27 cellular contexts compared by ENCODE assay signal in the genomic region with DNA sequence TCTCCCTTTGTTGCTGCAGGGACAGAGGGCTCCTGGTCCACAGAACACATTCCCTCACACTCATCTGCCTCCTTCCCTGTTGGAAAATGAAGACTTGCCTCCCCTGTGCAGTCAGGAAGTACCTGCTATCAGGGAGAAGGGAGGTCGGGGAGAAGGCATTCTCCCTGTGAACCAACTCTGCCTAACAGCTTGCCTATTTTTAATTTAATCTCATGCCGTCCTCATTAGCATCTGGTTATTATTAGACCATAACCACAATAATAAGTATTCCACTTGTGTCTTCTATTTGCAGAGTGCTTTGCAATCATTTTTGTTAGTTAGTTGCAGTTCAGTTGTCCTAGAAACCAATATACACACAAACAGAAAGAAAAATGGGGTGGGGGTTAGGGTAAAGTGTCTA.
"Had no signal": no experiment of that assay in that cellular context is flagged by ENCODE, and none has a peak within 500 bp of the region (broad histone marks: within the 10 kb centered on the region; RNA-seq: fewer than 3 reads in every experiment).

No MANE protein-coding gene starts in this region.

- H3K27ac ChIP-seq: left lung, lower lobe of right lung, pancreas, prostate gland, right lobe of liver, skin epidermis, stomach, testis, thyroid gland, transverse colon, upper lobe of left lung, vagina had no signal

- DNase-seq: hippocampal formation; kidney glomerular epithelial cell; left colon; left lung; lower lobe of right lung; mammary epithelial cell; mesenchymal stem cell; naive thymus-derived CD8-positive, alpha-beta T cell; nucleus accumbens; pancreas; posterior cingulate gyrus; retina; right lobe of liver; stimulated activated CD4-positive, alpha-beta T cell treated with anti-CD3 and anti-CD28 coated beads, Interleukin-12 subunit alpha, Interleukin-12 subunit beta, amount 100 ng/mL, for 4 hours; stimulated activated CD4-positive, alpha-beta T cell treated with anti-CD3 and anti-CD28 coated beads, Interleukin-15, amount 100 ng/mL, for 24 hours; stimulated activated CD4-positive, alpha-beta T cell treated with anti-CD3 and anti-CD28 coated beads, Interleukin-2, amount 100 ng/mL, for 24 hours; stimulated activated CD4-positive, alpha-beta T cell treated with anti-CD3 and anti-CD28 coated beads, Interleukin-4, amount 100 ng/mL, for 1 hour; stimulated activated naive B cell treated with anti-CD40 and anti-IgM and Interleukin-4, amounts not matched to agents 10 μg/mL and 1 μg/mL and 100 μg/mL, for 72 hours; stimulated activated naive CD8-positive, alpha-beta T cell treated with anti-CD3 and anti-CD28 coated beads, Interleukin-15, Interleukin-2, amounts not matched to agents 100 U/mL and 50 U/mL, for 24 hours; stomach; testis; thyroid gland; transverse colon had no signal

- H3K27me3 ChIP-seq: left lung, pancreas, right lobe of liver, testis, thyroid gland, upper lobe of left lung, vagina had no signal

- H3K4me3 ChIP-seq: left lung, lower lobe of right lung, pancreas, prostate gland, right lobe of liver, skin epidermis, stomach, testis, thyroid gland, transverse colon, upper lobe of left lung, vagina had no signal

- H3K4me1 ChIP-seq: left lung, lower lobe of right lung, pancreas, prostate gland, right lobe of liver, stomach, testis, thyroid gland, transverse colon, upper lobe of left lung, vagina had no signal

- ATAC-seq: left colon; left lung; lower lobe of right lung; naive thymus-derived CD8-positive, alpha-beta T cell; pancreas; right lobe of liver; stimulated activated naive B cell treated with anti-CD40 and anti-IgM and Interleukin-4, amounts not matched to agents 10 μg/mL and 1 μg/mL and 100 μg/mL, for 72 hours; stimulated activated naive CD8-positive, alpha-beta T cell treated with anti-CD3 and anti-CD28 coated beads, Interleukin-15, Interleukin-2, amounts not matched to agents 100 U/mL and 50 U/mL, for 24 hours had no signal

- H3K9me3 ChIP-seq: left lung, lower lobe of right lung, pancreas, prostate gland, right lobe of liver, testis, thyroid gland, transverse colon, upper lobe of left lung, vagina had no signal

- H3K36me3 ChIP-seq: left lung, lower lobe of right lung, pancreas, prostate gland, right lobe of liver, stomach, thyroid gland, transverse colon, upper lobe of left lung, vagina had no signal
